In genomic region chr11:61972796-61973602, GRCh38 we compare ENCODE assay signal across 1 cellular context.
TF ChIP-seq lines count a peak whose summit lies in the region.

No MANE protein-coding gene starts in this region.

TF ChIP-seq in K562, 482 proteins besides CTCF, POLR2A, EP300 and RAD21 (continued from another document and continues in another):
- no peak for TF ChIP-seq ZMIZ1 (IDR thresholded peaks at IDR 0.05; ENCODE audit: low read depth in 2 of 2, low read length in 2 of 2)
- peak; percentile 88 for TF ChIP-seq CEBPG (CRISPR knock-in tag; IDR thresholded peaks at IDR 0.05)
- TF ChIP-seq CEBPG (tag; conservative IDR thresholded peaks at IDR 0.05 in 1 of 2, IDR thresholded peaks at IDR 0.05 in 1 of 2): peak; percentile 98 to 99
- peak; percentile 52; the same call in 1 of the 2 replicates for TF ChIP-seq DDX20 (tag; IDR thresholded peaks at IDR 0.05; ENCODE audit: low read depth)
- 0 out of 2 replicates have a peak, but pooled peaks have one; percentile 38 for TF ChIP-seq POLR2G (IDR thresholded peaks at IDR 0.05; ENCODE audit: low read depth, low read length)
- peak; percentile 61 for TF ChIP-seq RBFOX2 (IDR thresholded peaks at IDR 0.05; ENCODE audit: low read depth, low read length)
- TF ChIP-seq MIER1 (IDR thresholded peaks at IDR 0.05; ENCODE audit: low read depth): no peak
- peak; percentile 8; the same call in 1 of the 2 replicates for TF ChIP-seq ZNF449 (CRISPR knock-in tag; IDR thresholded peaks at IDR 0.05)
- peak; percentile 87 for TF ChIP-seq ZNF175 (CRISPR knock-in tag; IDR thresholded peaks at IDR 0.05; ENCODE audit: low read depth)
- no peak for TF ChIP-seq CHD7 (IDR thresholded peaks at IDR 0.05; ENCODE audit: low read depth, low read length)
- TF ChIP-seq ASH1L (IDR thresholded peaks at IDR 0.05; ENCODE audit: borderline replicate concordance, low read depth, partially characterized antibody): no peak
- no peak for TF ChIP-seq SNAPC5 (CRISPR knock-in tag; IDR thresholded peaks at IDR 0.05)
- peak; percentile 96 for TF ChIP-seq ZSCAN32 (CRISPR knock-in tag; IDR thresholded peaks at IDR 0.05)
- no peak; the same call in 1 of the 2 replicates for TF ChIP-seq ELF2 (CRISPR knock-in tag; IDR thresholded peaks at IDR 0.05)
- TF ChIP-seq PRMT5 (CRISPR knock-in tag; IDR thresholded peaks at IDR 0.05): no peak
- TF ChIP-seq NFXL1 (CRISPR knock-in tag; IDR thresholded peaks at IDR 0.05): peak; percentile 43; the same call in 1 of the 2 replicates
- 0 out of 2 replicates have a peak, but pooled peaks have one; percentile 70 for TF ChIP-seq ZNF592 (IDR thresholded peaks at IDR 0.05)
- TF ChIP-seq EP400 (IDR thresholded peaks at IDR 0.05): peak; percentile 21; the same call in 1 of the 2 replicates
- TF ChIP-seq ZNF668 (CRISPR knock-in tag; IDR thresholded peaks at IDR 0.05): peak; percentile 59; the same call in 1 of the 2 replicates
- no peak for TF ChIP-seq CSDE1 (IDR thresholded peaks at IDR 0.05)
- no peak for TF ChIP-seq TSHZ1 (CRISPR knock-in tag; IDR thresholded peaks at IDR 0.05)
- TF ChIP-seq KLF10 (CRISPR knock-in tag; IDR thresholded peaks at IDR 0.05): no peak
- TF ChIP-seq MYNN (IDR thresholded peaks at IDR 0.05): no peak
- no peak for TF ChIP-seq MYNN (CRISPR knock-in tag; IDR thresholded peaks at IDR 0.05)
- TF ChIP-seq ZBTB8A (IDR thresholded peaks at IDR 0.05; ENCODE audit: partially characterized antibody): no peak
- TF ChIP-seq HNRNPL (IDR thresholded peaks at IDR 0.05; ENCODE audit: low read depth, low read length): no peak
- no peak for TF ChIP-seq ZNF324 (CRISPR knock-in tag; IDR thresholded peaks at IDR 0.05)
- TF ChIP-seq SMAD1 (IDR thresholded peaks at IDR 0.05; ENCODE audit: low read depth, low read length, partially characterized antibody): no peak
- TF ChIP-seq ZBTB17 (CRISPR knock-in tag; IDR thresholded peaks at IDR 0.05): no peak
- TF ChIP-seq ATF3 (IDR thresholded peaks at IDR 0.05): peak; percentile 97
- TF ChIP-seq ATF3 (CRISPR knock-in tag; conservative IDR thresholded peaks at IDR 0.05): no peak
- no peak for TF ChIP-seq MTA3 (IDR thresholded peaks at IDR 0.05; ENCODE audit: borderline replicate concordance)
